Comparison of ENCODE assay signal across 25 cellular contexts in genomic region chr6:169247419-169247818, GRCh38. TPM values are rescaled to one million over a fixed set of nuclear protein-coding genes. Genes with fewer than 3 reads are reported as not detected.
DNase-seq lines count a peak whose midpoint lies in the region; FAIRE-seq and TF ChIP-seq lines count a peak whose summit lies in the region.
"Had no signal": no experiment of that assay in that cellular context is flagged by ENCODE, and none has a peak within 500 bp of the region (broad histone marks: within the 10 kb centered on the region; RNA-seq: fewer than 3 reads in every experiment).

No MANE protein-coding gene starts in this region.

- no peaks in the 10 kb centered on the region for H3K9me3 Mint-ChIP-seq in HFFc6
- H3K9me3 Mint-ChIP-seq: CD8-positive, alpha-beta T cell had no signal

- H3K4me2 ChIP-seq in osteoblast (ENCODE audit: insufficient read depth, low read length) = peak overlapping the region; percentile 27

- H3K36me3 ChIP-seq in osteoblast (ENCODE audit: insufficient read depth, low read length) = peaks cover 87% of the 10 kb centered on the region
- H3K36me3 ChIP-seq: SJCRH30 had no signal

- no peak overlapping the region for H3K4me3 Mint-ChIP-seq in HFFc6
- H3K4me3 Mint-ChIP-seq: CD8-positive, alpha-beta T cell had no signal

- H3K4me3 ChIP-seq in coronary artery = peak overlapping the region; percentile 55
- no peak overlapping the region for H3K4me3 ChIP-seq in osteoblast (ENCODE audit: insufficient read depth, low read length)
- H3K4me3 ChIP-seq: GM12878, K562, SJCRH30 had no signal

- H4K20me1 ChIP-seq in osteoblast (ENCODE audit: insufficient read depth, low read length) = peaks cover 71% of the 10 kb centered on the region

- H3K79me2 ChIP-seq in osteoblast (ENCODE audit: insufficient read depth, low read length) = peaks cover 76% of the 10 kb centered on the region

- no peaks in the 10 kb centered on the region for H3K27me3 ChIP-seq in osteoblast (ENCODE audit: insufficient read depth, low read length)
- H3K27me3 ChIP-seq: SJCRH30 had no signal

- peaks cover 69% of the 10 kb centered on the region for H3K36me3 Mint-ChIP-seq in HFFc6 (ENCODE audit: low read depth)
- H3K36me3 Mint-ChIP-seq: CD8-positive, alpha-beta T cell had no signal

- peaks cover 10% of the 10 kb centered on the region for H3K27me3 Mint-ChIP-seq in HFFc6 (ENCODE audit: insufficient read depth)

- peak; percentile 92 for FAIRE-seq in urothelium cell line (lab: Jason Lieb, UNC)
- FAIRE-seq: GM12878, K562 had no signal

- DNase-seq in HFFc6 (no peak), coronary artery (ENCODE audit: low spot score) (no peak), osteoblast (ENCODE audit: insufficient read length, low spot score, missing footprints) (peak; percentile 52), urothelium cell line (ENCODE audit: low spot score) (no peak), NCI-H128 (lab: John Stamatoyannopoulos, UW; ENCODE audit: unreplicated experiment) (no peak), germinal center (ENCODE audit: low spot score) (no peak)
- no peak for DNase-seq in activated T-cell treated with anti-CD3 and anti-CD28 coated beads, Interleukin-2, amount 50 U/mL, for 48 hours
- DNase-seq: C1 segment of cervical spinal cord; Caco-2; CD8-positive, alpha-beta T cell; EL; GDM1; Kasumi-1; MV-4-11; NCI-H1105; NCI-H146; NCI-H1930; NCI-H446; NCI-H524 treated with DMSO at 0.1 percent for 48 hours; NCI-H774; PC-3; SJCRH30 had no signal

- no peaks in the 10 kb centered on the region for H3K9me3 ChIP-seq in osteoblast (ENCODE audit: low read depth, low read length)
- H3K9me3 ChIP-seq: Caco-2 had no signal

- TF ChIP-seq CTCF in HFFc6 (IDR thresholded peaks at IDR 0.05) (no peak), coronary artery (IDR thresholded peaks at IDR 0.05) (no peak), osteoblast (IDR thresholded peaks at IDR 0.05; ENCODE audit: extremely low read depth, low read depth, low read length) (no peak)

- no peak overlapping the region for H2AFZ ChIP-seq in osteoblast (ENCODE audit: low read length)

- H3K4me1 Mint-ChIP-seq in HFFc6 (ENCODE audit: low read depth) = peaks cover 34% of the 10 kb centered on the region

- H3K27ac ChIP-seq in coronary artery (no peak overlapping the region), osteoblast (ENCODE audit: low read depth, low read length) (no peak overlapping the region)
- H3K27ac ChIP-seq: SJCRH30 had no signal

- H3K4me1 ChIP-seq in osteoblast (ENCODE audit: insufficient read depth, low read length) = peaks cover 18% of the 10 kb centered on the region
- H3K4me1 ChIP-seq: SJCRH30 had no signal

- peak overlapping the region; percentile 6; the same call in 1 of the 2 replicates for H3K27ac Mint-ChIP-seq in HFFc6
- H3K27ac Mint-ChIP-seq: CD8-positive, alpha-beta T cell had no signal

RNA-seq across cellular contexts. Expression of gene THBS2, which starts 6.2 kb away (rescaled TPM):
- total RNA-seq in HFFc6 (2021; fragmentation: NEBNext Ultra II Directional; extraction: Animal tissue kit (Norgen Biotek cat#: 25700)) = 100 to 1,000 TPM; 156 to 254 (median 218) TPM
- 1,102 and 1,498 TPM in 2 replicates for total RNA-seq in osteoblast
- total RNA-seq: CD8-positive, alpha-beta T cell; MCF 10A; PC-3 had no signal
